16 cellular contexts compared by ENCODE assay signal in the genomic region with DNA sequence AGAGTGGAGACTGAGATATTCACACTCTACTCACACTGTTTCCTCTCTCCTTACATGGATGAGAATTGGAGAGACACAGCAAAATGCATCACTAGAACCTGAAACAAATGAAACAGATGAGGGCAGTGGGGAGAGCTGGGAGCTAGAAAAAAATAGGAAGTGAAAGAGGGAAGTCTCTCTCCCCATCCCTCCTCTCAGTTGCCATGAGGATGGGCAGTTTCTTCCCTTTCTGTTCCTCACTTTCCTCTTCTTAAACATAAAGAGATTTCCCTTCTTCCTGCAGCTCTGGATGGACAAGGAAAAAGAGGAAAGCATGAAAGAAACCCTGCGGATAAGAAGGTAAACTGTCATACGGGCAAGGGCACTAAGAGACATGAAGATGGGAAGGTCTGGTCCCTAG. TPM values are rescaled to one million over a fixed set of nuclear protein-coding genes. Genes with fewer than 3 reads are reported as not detected.
"Had no signal": no experiment of that assay in that cellular context is flagged by ENCODE, and none has a peak within 500 bp of the region (broad histone marks: within the 10 kb centered on the region; RNA-seq: fewer than 3 reads in every experiment).

No MANE protein-coding gene starts in this region.

RNA-seq across cellular contexts. Expression of gene CARMIL3, which starts 2.8 kb away (rescaled TPM):
- total RNA-seq: endothelial cell of umbilical vein, fibroblast of villous mesenchyme had no signal
- polyA plus RNA-seq: fibroblast of lung had no signal

RNA-seq across cellular contexts. Expression of gene CPNE6, which starts 22.4 kb away (rescaled TPM):
- total RNA-seq: activated CD8-positive, alpha-beta T cell treated with anti-CD3 and anti-CD28 coated beads for 36 hours; activated T-cell treated with anti-CD3 and anti-CD28 coated beads, Interleukin-2, amount 50 U/mL, for 4 hours; activated T-helper 17 cell treated with anti-CD3 and anti-CD28 coated beads, Interleukin-2, amount 50 U/mL, for 72 hours; astrocyte; endothelial cell of umbilical vein; fibroblast of lung; fibroblast of villous mesenchyme; liver; mammary epithelial cell; mesothelial cell of epicardium; naive thymus-derived CD8-positive, alpha-beta T cell; psoas muscle; stomach; WTC11 had no signal
- polyA plus RNA-seq: endothelial cell of umbilical vein; fibroblast of lung; heart left ventricle; immature natural killer cell; mammary epithelial cell; naive thymus-derived CD8-positive, alpha-beta T cell had no signal
